ENCODE assay signal across 15 cellular contexts in genomic region chr17:42522263-42522790, GRCh38. TPM values are rescaled to one million over a fixed set of nuclear protein-coding genes. Genes with fewer than 3 reads are reported as not detected.
DNase-seq lines count a peak whose midpoint lies in the region; ATAC-seq and TF ChIP-seq lines count a peak whose summit lies in the region.
"Had no signal": no experiment of that assay in that cellular context is flagged by ENCODE, and none has a peak within 500 bp of the region (broad histone marks: within the 10 kb centered on the region; RNA-seq: fewer than 3 reads in every experiment).

No MANE protein-coding gene starts in this region.

- TF ChIP-seq CTCF in sigmoid colon (IDR thresholded peaks at IDR 0.05), result no peak
- no peak for TF ChIP-seq CTCF in GM20000 (IDR thresholded peaks at IDR 0.05; ENCODE audit: extremely low read depth, missing control alignments)

- WGBS in sigmoid colon, 2 donors, result 73 to 83% methylated on average over 9 of the region's 9 CpGs

- H3K27me3 Mint-ChIP-seq in stimulated activated naive CD8-positive, alpha-beta T cell treated with anti-CD3 and anti-CD28 coated beads, Interleukin-15, amount 100 ng/mL, for 72 hours, result peaks cover 19% of the 10 kb centered on the region

- no peak for ATAC-seq in stimulated activated naive CD8-positive, alpha-beta T cell treated with anti-CD3 and anti-CD28 coated beads, Interleukin-15, amount 100 ng/mL, for 72 hours
- no peak for ATAC-seq in stimulated activated naive CD8-positive, alpha-beta T cell treated with anti-CD3 and anti-CD28 coated beads, Interleukin-15, Interleukin-2, amounts not matched to agents 100 U/mL and 50 U/mL, for 24 hours
- ATAC-seq: activated CD4-positive, alpha-beta T cell treated with anti-CD3 and anti-CD28 coated beads for 36 hours; GM12878 had no signal

- H3K4me3 Mint-ChIP-seq in stimulated activated naive CD8-positive, alpha-beta T cell treated with anti-CD3 and anti-CD28 coated beads, Interleukin-15, amount 100 ng/mL, for 72 hours, result no peak overlapping the region
- H3K4me3 Mint-ChIP-seq: activated CD4-positive, alpha-beta T cell treated with anti-CD3 and anti-CD28 coated beads for 36 hours had no signal

- H3K27ac ChIP-seq in layer of hippocampus (ENCODE audit: low read depth, low read length) (peak overlapping the region; percentile 96), sigmoid colon (peak overlapping the region; percentile 95 to 98 (median 98))

- H3K4me1 ChIP-seq in sigmoid colon, result peaks cover 0 to 75% (median 69%) of the 10 kb centered on the region in 4 donors

- intact Hi-C loops in sigmoid colon (cut with DNase I), result no loop called here

- H3K27ac Mint-ChIP-seq in stimulated activated naive CD8-positive, alpha-beta T cell treated with anti-CD3 and anti-CD28 coated beads, Interleukin-15, amount 100 ng/mL, for 72 hours, result peak overlapping the region; percentile 49 to 81
- H3K27ac Mint-ChIP-seq: activated CD4-positive, alpha-beta T cell treated with anti-CD3 and anti-CD28 coated beads for 36 hours had no signal

- H3K36me3 ChIP-seq in sigmoid colon, result no peaks in the 10 kb centered on the region

- H3K9me3 ChIP-seq in sigmoid colon, result no peaks in the 10 kb centered on the region

- TF ChIP-seq EP300 in sigmoid colon (IDR thresholded peaks at IDR 0.05), result no peak

- no peak for DNase-seq in stimulated activated naive CD8-positive, alpha-beta T cell treated with anti-CD3 and anti-CD28 coated beads, Interleukin-15, amount 100 ng/mL, for 72 hours
- no peak for DNase-seq in stimulated activated naive CD8-positive, alpha-beta T cell treated with anti-CD3 and anti-CD28 coated beads, Interleukin-15, Interleukin-2, amounts not matched to agents 100 U/mL and 50 U/mL, for 24 hours
- no peak for DNase-seq in sigmoid colon
- DNase-seq in glomerular visceral epithelial cell (ENCODE audit: extremely low spot score), result no peak
- DNase-seq in NCI-H345 (lab: John Stamatoyannopoulos, UW), result no peak
- no peak for DNase-seq in NCI-H526 (lab: John Stamatoyannopoulos, UW)
- DNase-seq in GM20000 (ENCODE audit: low spot score), result no peak
- DNase-seq: activated CD4-positive, alpha-beta T cell treated with anti-CD3 and anti-CD28 coated beads for 36 hours; central memory CD4-positive, alpha-beta T cell; DMS53; GOT3; NCI-H1417; nucleus accumbens had no signal

- no peak for TF ChIP-seq POLR2A in sigmoid colon (IDR thresholded peaks at IDR 0.05)

- no peaks in the 10 kb centered on the region for H3K9me3 Mint-ChIP-seq in stimulated activated naive CD8-positive, alpha-beta T cell treated with anti-CD3 and anti-CD28 coated beads, Interleukin-15, amount 100 ng/mL, for 72 hours

- no peak overlapping the region for H3K4me3 ChIP-seq in sigmoid colon
- H3K4me3 ChIP-seq: GM12878 had no signal

- H3K27me3 ChIP-seq in layer of hippocampus (ENCODE audit: control insufficient read depth, insufficient read depth, low read length) (no peaks in the 10 kb centered on the region), sigmoid colon (no peaks in the 10 kb centered on the region)

- peaks cover 17% of the 10 kb centered on the region for H3K4me1 Mint-ChIP-seq in stimulated activated naive CD8-positive, alpha-beta T cell treated with anti-CD3 and anti-CD28 coated beads, Interleukin-15, amount 100 ng/mL, for 72 hours

RNA-seq across cellular contexts. Expression of gene NAGLU, which starts 13.7 kb away (rescaled TPM):
- total RNA-seq in sigmoid colon, result 10 to 100 TPM; 35.2 to 52.6 (median 45.0) TPM
- polyA plus RNA-seq in sigmoid colon, result 10 to 100 TPM in 2 of 3 donors, 1 to 10 TPM in 1; 9.7 to 33.2 (median 12.6) TPM

RNA-seq across cellular contexts. Expression of gene HSD17B1, which starts 30.4 kb away (rescaled TPM):
- 1 to 10 TPM in 2 of 4 donors, under 1 TPM in 2; 0.16 to 5.3 (median 0.86) TPM for total RNA-seq in sigmoid colon
- polyA plus RNA-seq in sigmoid colon, result 1 to 10 TPM; 1.2 to 1.7 (median 1.4) TPM

RNA-seq across cellular contexts. Expression of gene COASY, which starts 39.6 kb away (rescaled TPM):
- total RNA-seq in sigmoid colon, result 10 to 100 TPM; 14.3 to 17.5 (median 16.3) TPM
- 10 to 100 TPM; 48.0 to 98.9 (median 80.7) TPM for polyA plus RNA-seq in sigmoid colon

RNA-seq across cellular contexts. Expression of gene MLX, which starts 44.6 kb away (rescaled TPM):
- 10 to 100 TPM; 24.7 to 50.5 (median 30.8) TPM for total RNA-seq in sigmoid colon
- polyA plus RNA-seq in sigmoid colon, result 100 to 1,000 TPM in 1 of 3 donors, 10 to 100 TPM in 2; 77.1 to 129 (median 97.9) TPM

RNA-seq across cellular contexts. Expression of gene PSMC3IP, which starts 55.2 kb away (rescaled TPM):
- total RNA-seq in sigmoid colon, result 10 to 100 TPM in 1 of 4 donors, 1 to 10 TPM in 3; 4.6 to 10.3 (median 5.7) TPM
- polyA plus RNA-seq in sigmoid colon, result 1 to 10 TPM; 2.3 to 5.8 (median 2.4) TPM
